Comparison of ENCODE assay signal across 20 cellular contexts in genomic region chr17:65362826-65363225, GRCh38.
DNase-seq lines count a peak whose midpoint lies in the region; ATAC-seq and TF ChIP-seq lines count a peak whose summit lies in the region.
"Had no signal": no experiment of that assay in that cellular context is flagged by ENCODE, and none has a peak within 500 bp of the region (broad histone marks: within the 10 kb centered on the region; RNA-seq: fewer than 3 reads in every experiment).

No MANE protein-coding gene starts in this region.

- H3K4me1 Mint-ChIP-seq in MCF 10A (ENCODE audit: insufficient read depth, unreplicated experiment): peaks cover 14% of the 10 kb centered on the region
- H3K4me1 Mint-ChIP-seq: CD8-positive, alpha-beta memory T cell; central memory CD8-positive, alpha-beta T cell had no signal

- ATAC-seq in PC-3 (peak; percentile 74), HG02798 (IDR thresholded peaks at IDR 0.05; ENCODE audit: poor library complexity, unreplicated experiment) (no peak), HG03097 (IDR thresholded peaks at IDR 0.05; ENCODE audit: low FRiP score, unreplicated experiment) (no peak)
- ATAC-seq: stimulated activated naive CD8-positive, alpha-beta T cell treated with anti-CD3 and anti-CD28 coated beads, Interleukin-15, amount 100 ng/mL, for 72 hours had no signal

- H3K27ac ChIP-seq in breast epithelium (no peak overlapping the region), PC-3 (ENCODE audit: low read length) (peak overlapping the region; percentile 87)
- H3K27ac ChIP-seq: right atrium auricular region, SK-N-MC had no signal

- no peak overlapping the region for H2AFZ ChIP-seq in PC-3 (ENCODE audit: low read length)

- H3K36me3 ChIP-seq in breast epithelium: no peaks in the 10 kb centered on the region
- no peaks in the 10 kb centered on the region for H3K36me3 ChIP-seq in PC-3 (ENCODE audit: low read depth, low read length)
- H3K36me3 ChIP-seq: right atrium auricular region had no signal

- H3K79me2 ChIP-seq in PC-3 (ENCODE audit: low read length): no peaks in the 10 kb centered on the region

- no peaks in the 10 kb centered on the region for H3K9me3 Mint-ChIP-seq in MCF 10A (ENCODE audit: unreplicated experiment)
- H3K9me3 Mint-ChIP-seq: central memory CD8-positive, alpha-beta T cell; stimulated activated naive CD8-positive, alpha-beta T cell treated with anti-CD3 and anti-CD28 coated beads, Interleukin-15, amount 100 ng/mL, for 72 hours had no signal

- H3K4me2 ChIP-seq in PC-3 (ENCODE audit: low read length): peak overlapping the region; percentile 17; the same call in 1 of the 2 replicates

- no peak overlapping the region for H3K4me3 ChIP-seq in breast epithelium
- H3K4me3 ChIP-seq in PC-3 (ENCODE audit: low read length): no peak overlapping the region
- no peak overlapping the region for H3K4me3 ChIP-seq in foreskin fibroblast (ENCODE audit: low read depth in 1 of 2, low read length in 2 of 2)
- H3K4me3 ChIP-seq: right atrium auricular region, SK-N-MC had no signal

- no peak for TF ChIP-seq POLR2A in breast epithelium (IDR thresholded peaks at IDR 0.05)

- no peaks in the 10 kb centered on the region for H3K36me3 Mint-ChIP-seq in MCF 10A (ENCODE audit: insufficient read depth, unreplicated experiment)
- H3K36me3 Mint-ChIP-seq: CD8-positive, alpha-beta memory T cell had no signal

- H3F3A ChIP-seq in PC-3 (ENCODE audit: low read length, unreplicated experiment): no peaks in the 10 kb centered on the region

- H3K4me3 Mint-ChIP-seq in MCF 10A (ENCODE audit: unreplicated experiment): no peak overlapping the region
- H3K4me3 Mint-ChIP-seq: CD8-positive, alpha-beta memory T cell; central memory CD8-positive, alpha-beta T cell; stimulated activated naive CD8-positive, alpha-beta T cell treated with anti-CD3 and anti-CD28 coated beads, Interleukin-15, amount 100 ng/mL, for 72 hours had no signal

- POLR2A ChIA-PET in MCF 10A (lab: Yijun Ruan, JAX) (interaction anchor here (0.7 kb wide), 1 partner anchor 12 kb away, joined by 3 read pairs; no protein-coding TSS in a partner anchor), PC-3 (lab: Charles Lee; ENCODE audit: unreplicated experiment) (no interaction called here)

- H3K9me3 ChIP-seq in breast epithelium (no peaks in the 10 kb centered on the region), PC-3 (ENCODE audit: low read length) (no peaks in the 10 kb centered on the region)
- H3K9me3 ChIP-seq: right atrium auricular region had no signal

- H3K4me1 ChIP-seq in breast epithelium (no peaks in the 10 kb centered on the region), PC-3 (ENCODE audit: insufficient read depth, low read length) (peaks cover 42% of the 10 kb centered on the region)
- H3K4me1 ChIP-seq: right atrium auricular region had no signal

- peak; percentile 18 for DNase-seq in MCF 10A (ENCODE audit: unreplicated experiment)
- no peak for DNase-seq in breast epithelium (ENCODE audit: low spot score in 2 of 2)
- DNase-seq in PC-3: peak; percentile 99
- peak; percentile 14 to 17 for DNase-seq in foreskin fibroblast
- no peak for DNase-seq in superior temporal gyrus (ENCODE audit: extremely low spot score)
- no peak for DNase-seq in hippocampal formation (lab: John Stamatoyannopoulos, UW)
- DNase-seq: activated CD4-positive, alpha-beta T cell treated with anti-CD3 and anti-CD28 coated beads for 1 hour; amniotic stem cell; CD8-positive, alpha-beta memory T cell; EL; kidney; midbrain; NCI-H1105; stimulated activated naive CD8-positive, alpha-beta T cell treated with anti-CD3 and anti-CD28 coated beads, Interleukin-15, amount 100 ng/mL, for 72 hours; T-helper 9 cell had no signal

- peak overlapping the region; percentile 49 for H3K9ac ChIP-seq in PC-3 (ENCODE audit: low read length)

- no peaks in the 10 kb centered on the region for H4K20me1 ChIP-seq in PC-3 (ENCODE audit: low read length)

- intact Hi-C loops in MCF 10A (cut with micrococcal nuclease): no loop called here
- intact Hi-C loops in breast epithelium (cut with DNase I; ENCODE audit: low total_unique reads): no loop called here
- intact Hi-C loops in PC-3 (cut with micrococcal nuclease): no loop called here

- TF ChIP-seq CTCF in MCF 10A (IDR thresholded peaks at IDR 0.05; ENCODE audit: unreplicated experiment) (no peak), breast epithelium (IDR thresholded peaks at IDR 0.05) (no peak), PC-3 (conservative IDR thresholded peaks at IDR 0.05; ENCODE audit: low read depth, low read length) (no peak), foreskin fibroblast (IDR thresholded peaks at IDR 0.05; ENCODE audit: low read depth, low read length) (no peak)

- no peaks in the 10 kb centered on the region for H3K27me3 ChIP-seq in breast epithelium
- H3K27me3 ChIP-seq in PC-3 (ENCODE audit: low read length): no peaks in the 10 kb centered on the region
- H3K27me3 ChIP-seq: right atrium auricular region had no signal

- no TSS peak for BruUV-seq in MCF 10A (replicated peaks; lab: Mats Ljungman, UMichigan)
- no TSS peak for BruUV-seq in PC-3 (replicated peaks; lab: Mats Ljungman, UMichigan)

- CTCF ChIA-PET in MCF 10A (lab: Yijun Ruan, JAX): no interaction called here
- CTCF ChIA-PET in PC-3 (lab: Charles Lee): no interaction called here

- no peak overlapping the region for H3K27ac Mint-ChIP-seq in MCF 10A (ENCODE audit: low read depth, unreplicated experiment)
- H3K27ac Mint-ChIP-seq: CD8-positive, alpha-beta memory T cell; stimulated activated naive CD8-positive, alpha-beta T cell treated with anti-CD3 and anti-CD28 coated beads, Interleukin-15, amount 100 ng/mL, for 72 hours had no signal

- no peaks in the 10 kb centered on the region for H3K27me3 Mint-ChIP-seq in MCF 10A (ENCODE audit: insufficient read depth, unreplicated experiment)
- H3K27me3 Mint-ChIP-seq: stimulated activated naive CD8-positive, alpha-beta T cell treated with anti-CD3 and anti-CD28 coated beads, Interleukin-15, amount 100 ng/mL, for 72 hours had no signal

- H3K9me2 ChIP-seq in PC-3 (replicated peaks; ENCODE audit: low read length): no peaks in the 10 kb centered on the region

Comparison
In these comparisons a context has a peak if more than half of its experiments do, and no peak if none do; other contexts are left out.
1. DNase-seq: peak in MCF 10A (single experiment), PC-3 (single experiment) and foreskin fibroblast (2 of 2); none in breast epithelium (0 of 2), superior temporal gyrus (single experiment) and hippocampal formation (0 of 2).